9 cellular contexts compared by ENCODE assay signal in genomic region chr3:47825590-47825989, GRCh38. TPM values are rescaled to one million over a fixed set of nuclear protein-coding genes. Genes with fewer than 3 reads are reported as not detected.
A peak's percentile ranks its signal among the peaks of the same experiment; 100 is the strongest.
DNase-seq lines count a peak whose midpoint lies in the region; ATAC-seq, FAIRE-seq and TF ChIP-seq lines count a peak whose summit lies in the region.
"Had no signal": no experiment of that assay in that cellular context is flagged by ENCODE, and none has a peak within 500 bp of the region (broad histone marks: within the 10 kb centered on the region; RNA-seq: fewer than 3 reads in every experiment).

No MANE protein-coding gene starts in this region.

- TF ChIP-seq CTCF in SK-N-SH (IDR thresholded peaks at IDR 0.05), result no peak
- no peak for TF ChIP-seq CTCF in kidney (IDR thresholded peaks at IDR 0.05; ENCODE audit: borderline replicate concordance, extremely low read depth, insufficient read depth)
- TF ChIP-seq CTCF in suprapubic skin (IDR thresholded peaks at IDR 0.05), result no peak
- TF ChIP-seq CTCF in GM10248 (IDR thresholded peaks at IDR 0.05; ENCODE audit: control extremely low read depth, extremely low read depth, low read depth, missing control alignments), result no peak

- intact Hi-C loops in kidney (cut with DNase I), result no loop called here

- H3K4me2 ChIP-seq in SK-N-SH, result peak overlapping the region; percentile 89

- no peak overlapping the region for H2AFZ ChIP-seq in SK-N-SH (ENCODE audit: low read depth)

- H3K4me3 ChIP-seq in SK-N-SH (ENCODE audit: low read depth in 2 of 2, low read length in 1 of 2) (peak overlapping the region; percentile 74 to 95), kidney (ENCODE audit: low read length in 2 of 2) (peak overlapping the region; percentile 93 to 96), suprapubic skin (peak overlapping the region; percentile 97)

- H3K79me2 ChIP-seq in SK-N-SH (ENCODE audit: insufficient read depth), result peaks cover 41% of the 10 kb centered on the region

- peak overlapping the region; percentile 94 to 96 for H3K27ac Mint-ChIP-seq in activated naive CD4-positive, alpha-beta T cell treated with anti-CD3 and anti-CD28 coated beads, Interleukin-2, amount 50 U/mL, for 72 hours

- H3F3A ChIP-seq in SK-N-SH (replicated peaks; ENCODE audit: insufficient read depth), result peaks cover 8% of the 10 kb centered on the region

- peak overlapping the region; percentile 98 for H3K9ac ChIP-seq in SK-N-SH
- peak overlapping the region; percentile 87 to 94 for H3K9ac ChIP-seq in kidney (ENCODE audit: low read length in 2 of 2)

- H3K27ac ChIP-seq in SK-N-SH (ENCODE audit: low read depth in 2 of 2, low read length in 1 of 2) (peak overlapping the region in 1 of 2 experiments; percentile 69; a peak in 1 of 4 replicates), kidney (ENCODE audit: low read depth in 2 of 2, low read length in 2 of 2) (peak overlapping the region in 1 of 2 donors; percentile 50), suprapubic skin (peak overlapping the region; percentile 91)

- DNase-seq in SK-N-SH (peak; percentile 48), kidney (no peak), suprapubic skin (ENCODE audit: low spot score in 2 of 2) (no peak), NCI-H2107 (lab: John Stamatoyannopoulos, UW) (no peak), GM10248 (ENCODE audit: extremely low spot score) (no peak)
- no peak for DNase-seq in activated naive CD4-positive, alpha-beta T cell treated with anti-CD3 and anti-CD28 coated beads, Interleukin-2, amount 50 U/mL, for 72 hours (ENCODE audit: low spot score in 2 of 2)
- DNase-seq in stimulated activated CD4-positive, alpha-beta T cell treated with anti-CD3 and anti-CD28 coated beads, Interleukin-12 subunit alpha, Interleukin-12 subunit beta, amount 100 ng/mL, for 4 hours, result no peak
- DNase-seq: NCI-H2029 had no signal

- 40% methylated on average over 2 of the region's 7 CpGs for WGBS in SK-N-SH (ENCODE audit: low lambda C conversion rate)
- whole genome bisulfite sequencing in suprapubic skin, result 19% methylated on average over 7 of the region's 7 CpGs

- TF ChIP-seq EP300 in SK-N-SH (IDR thresholded peaks at IDR 0.05; ENCODE audit: borderline replicate concordance in 1 of 2, low read depth in 1 of 2, low read length in 1 of 2) (no peak), suprapubic skin (IDR thresholded peaks at IDR 0.05) (no peak)

- peaks cover 5% of the 10 kb centered on the region; the same call in 1 of the 2 replicates for H4K20me1 ChIP-seq in SK-N-SH (ENCODE audit: insufficient read depth)

- H3K27me3 ChIP-seq in SK-N-SH (ENCODE audit: insufficient read depth) (no peaks in the 10 kb centered on the region), suprapubic skin (no peaks in the 10 kb centered on the region)

- no peak for TF ChIP-seq POLR2A in suprapubic skin (IDR thresholded peaks at IDR 0.05)

- H3K36me3 ChIP-seq in SK-N-SH (replicated peaks in 1 of 2; ENCODE audit: control insufficient read depth in 1 of 2, insufficient read depth in 2 of 2, low read length in 1 of 2) (peaks cover 22 to 35% of the 10 kb centered on the region in 2 experiments), kidney (ENCODE audit: control insufficient read depth in 1 of 2, insufficient read depth in 2 of 2, low read length in 2 of 2) (peaks cover 4 to 16% of the 10 kb centered on the region in 2 donors), suprapubic skin (peaks cover 29% of the 10 kb centered on the region)

- POLR2A ChIA-PET in SK-N-SH (lab: Yijun Ruan, JAX) (interaction anchor here (0.6 to 2.4 kb wide), 6 partner anchors 11 to 326 kb away, joined by 3 to 8 read pairs (median 4); partner anchors contain the start of gene DHX30), GM10248 (lab: Yijun Ruan, JAX) (interaction anchor here (0.6 to 0.9 kb wide), 2 partner anchors 50 to 182 kb away, joined by 3 to 5 read pairs; no protein-coding TSS in a partner anchor)

- H3K4me1 ChIP-seq in SK-N-SH (ENCODE audit: control insufficient read depth in 1 of 2, insufficient read depth in 2 of 2, low read depth in 1 of 2, low read length in 1 of 2) (peaks cover 3 to 15% of the 10 kb centered on the region in 2 experiments; a peak in 1 of 4 replicates), kidney (ENCODE audit: control insufficient read depth in 1 of 2, insufficient read depth in 1 of 2, low read depth in 1 of 2, low read length in 2 of 2) (peaks cover 4 to 14% of the 10 kb centered on the region in 2 donors), suprapubic skin (peaks cover 27% of the 10 kb centered on the region)

- CTCF ChIA-PET in SK-N-SH (lab: Yijun Ruan, JAX) (interaction anchor here (0.7 to 4.0 kb wide), 35 partner anchors 11 to 611 kb away, joined by 3 to 44 read pairs (median 4); no protein-coding TSS in a partner anchor), GM10248 (lab: Yijun Ruan, JAX) (interaction anchor here (0.7 to 4.6 kb wide), 48 partner anchors 9 to 611 kb away, joined by 3 to 77 read pairs (median 3); partner anchors contain the start of genes CDC25A and SCAP)

- TF ChIP-seq RAD21 in SK-N-SH (IDR thresholded peaks at IDR 0.05; ENCODE audit: low read length), result no peak

- H3K9me3 ChIP-seq in SK-N-SH (no peaks in the 10 kb centered on the region), kidney (ENCODE audit: control insufficient read depth in 1 of 2, low read length in 2 of 2) (no peaks in the 10 kb centered on the region), suprapubic skin (no peaks in the 10 kb centered on the region)

- FAIRE-seq in kidney (lab: Jason Lieb, UNC), result no peak

- no peaks in the 10 kb centered on the region for H3K9me2 ChIP-seq in SK-N-SH

- ATAC-seq in SK-N-SH treated with all-trans-retinoic acid at 6 μM for 48 hours, result no peak
- no peak for ATAC-seq in activated naive CD4-positive, alpha-beta T cell treated with anti-CD3 and anti-CD28 coated beads, Interleukin-2, amount 50 U/mL, for 72 hours

- H3K9me3 Mint-ChIP-seq in activated naive CD4-positive, alpha-beta T cell treated with anti-CD3 and anti-CD28 coated beads, Interleukin-2, amount 50 U/mL, for 72 hours, result peaks cover 0 to 4% of the 10 kb centered on the region in 2 donors

- H3K36me3 Mint-ChIP-seq in activated naive CD4-positive, alpha-beta T cell treated with anti-CD3 and anti-CD28 coated beads, Interleukin-2, amount 50 U/mL, for 72 hours, result peaks cover 15 to 38% of the 10 kb centered on the region in 2 donors

TF ChIP-seq in SK-N-SH, 30 proteins besides CTCF, POLR2A, EP300 and RAD21:
- TF ChIP-seq, protein P1, sequence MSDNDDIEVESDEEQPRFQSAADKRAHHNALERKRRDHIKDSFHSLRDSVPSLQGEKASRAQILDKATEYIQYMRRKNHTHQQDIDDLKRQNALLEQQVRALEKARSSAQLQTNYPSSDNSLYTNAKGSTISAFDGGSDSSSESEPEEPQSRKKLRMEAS (IDR thresholded peaks at IDR 0.05; ENCODE audit: low read depth), result no peak
- TF ChIP-seq GABPA (IDR thresholded peaks at IDR 0.05; ENCODE audit: low read depth) (no peak), NRF1 (IDR thresholded peaks at IDR 0.05; ENCODE audit: low read depth, low read length) (no peak)
TF ChIP-seq in SK-N-SH: peak in this region for 0.

TF ChIP-seq in SK-N-SH treated with all-trans-retinoic acid at 6 μM for 48 hours, 23 proteins besides CTCF, POLR2A, EP300 and RAD21 (continues in another document):
- TF ChIP-seq ZNF70 (CRISPR knock-in tag; IDR thresholded peaks at IDR 0.05), result no peak
- no peak for TF ChIP-seq ZFP3 (CRISPR knock-in tag; IDR thresholded peaks at IDR 0.05)
- no peak for TF ChIP-seq ZFP30 (CRISPR knock-in tag; IDR thresholded peaks at IDR 0.05)
- no peak for TF ChIP-seq ZC3H10 (CRISPR knock-in tag; IDR thresholded peaks at IDR 0.05)
- no peak for TF ChIP-seq ZNF8 (CRISPR knock-in tag; IDR thresholded peaks at IDR 0.05)
- TF ChIP-seq POU6F1 (CRISPR knock-in tag; IDR thresholded peaks at IDR 0.05; ENCODE audit: borderline replicate concordance, low read depth), result no peak
- no peak for TF ChIP-seq GLIS3 (CRISPR knock-in tag; IDR thresholded peaks at IDR 0.05)
- TF ChIP-seq OSR1 (CRISPR knock-in tag; IDR thresholded peaks at IDR 0.05), result no peak
- no peak for TF ChIP-seq PPARA (CRISPR knock-in tag; IDR thresholded peaks at IDR 0.05; ENCODE audit: borderline replicate concordance)

RNA-seq across cellular contexts. Expression of gene DHX30, which starts 22.7 kb away (rescaled TPM):
- polyA plus RNA-seq in SK-N-SH (2012; rRNA removed), result 86.3 and 90.4 TPM in 2 replicates
- polyA plus RNA-seq in SK-N-SH (2012; cell fraction: cytosol; rRNA removed), result 33.8 and 48.6 TPM in 2 replicates
- 229 and 256 TPM in 2 replicates for polyA plus RNA-seq in SK-N-SH (2012; cell fraction: nucleus; rRNA removed)
- total RNA-seq in activated naive CD4-positive, alpha-beta T cell treated with anti-CD3 and anti-CD28 coated beads, Interleukin-2, amount 50 U/mL, for 72 hours, result 10 to 100 TPM; 62.2 to 84.4 TPM
- 59.7 TPM for total RNA-seq in kidney
- polyA plus RNA-seq in kidney (ENCODE audit: insufficient read depth, low read depth, low replicate concordance), result 37.8 TPM
- 10 to 100 TPM; 56.7 to 74.1 (median 69.4) TPM for total RNA-seq in suprapubic skin

RNA-seq across cellular contexts. Expression of gene SMARCC1, which starts 43.9 kb away (rescaled TPM):
- 16.2 and 16.5 TPM in 2 replicates for polyA plus RNA-seq in SK-N-SH (2012; rRNA removed)
- 20.1 and 22.7 TPM in 2 replicates for polyA plus RNA-seq in SK-N-SH (2012; cell fraction: cytosol; rRNA removed)
- polyA plus RNA-seq in SK-N-SH (2012; cell fraction: nucleus; rRNA removed), result 13.1 and 21.8 TPM in 2 replicates
- 100 to 1,000 TPM in 1 of 2 donors, 10 to 100 TPM in 1; 98.9 to 138 TPM for total RNA-seq in activated naive CD4-positive, alpha-beta T cell treated with anti-CD3 and anti-CD28 coated beads, Interleukin-2, amount 50 U/mL, for 72 hours
- 80.4 TPM for total RNA-seq in kidney
- 11.6 TPM for polyA plus RNA-seq in kidney (ENCODE audit: insufficient read depth, low read depth, low replicate concordance)
- 10 to 100 TPM; 41.0 to 75.5 (median 58.1) TPM for total RNA-seq in suprapubic skin
